In the genomic region with DNA sequence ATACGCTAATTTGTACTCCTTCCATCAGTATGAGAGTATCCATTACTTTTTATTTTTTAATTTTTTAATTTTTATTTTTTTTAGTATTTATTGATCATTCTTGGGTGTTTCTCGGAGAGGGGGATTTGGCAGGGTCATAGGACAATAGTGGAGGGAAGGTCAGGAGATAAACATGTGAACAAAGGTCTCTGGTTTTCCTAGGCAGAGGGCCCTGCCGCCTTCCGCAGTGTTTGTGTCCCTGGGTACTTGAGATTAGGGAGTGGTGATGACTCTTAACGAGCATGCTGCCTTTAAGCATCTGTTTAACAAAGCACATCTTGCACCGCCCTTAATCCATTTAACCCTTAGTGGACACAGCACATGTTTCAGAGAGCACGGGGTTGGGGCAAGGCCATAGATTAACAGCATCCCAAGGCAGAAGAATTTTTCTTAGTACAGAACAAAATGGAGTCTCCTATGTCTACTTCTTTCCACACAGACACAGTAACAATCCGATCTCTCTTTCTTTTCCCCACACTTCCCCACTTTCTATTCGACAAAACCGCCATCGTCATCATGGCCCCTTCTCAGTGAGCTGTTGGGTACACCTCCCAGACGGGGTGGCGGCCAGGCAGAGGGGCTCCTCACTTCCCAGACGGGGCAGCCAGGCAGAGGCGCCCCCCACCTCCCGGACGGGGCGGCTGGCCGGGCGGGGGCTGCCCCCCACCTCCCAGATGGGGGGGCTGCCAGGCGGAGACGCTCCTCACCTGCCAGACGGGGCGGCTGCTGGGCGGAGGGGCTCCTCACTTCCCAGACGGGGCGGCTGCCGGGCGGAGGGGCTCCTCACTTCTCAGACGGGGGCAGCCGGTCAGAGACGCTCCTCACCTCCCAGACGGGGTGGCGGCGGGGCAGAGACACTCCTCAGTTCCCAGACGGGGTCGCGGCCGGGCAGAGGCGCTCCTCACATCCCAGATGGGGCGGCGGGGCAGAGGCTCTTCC, we compare ENCODE assay signal across 1 cellular context.
A peak's percentile ranks its signal among the peaks of the same experiment; 100 is the strongest.
TF ChIP-seq lines count a peak whose summit lies in the region.

No MANE protein-coding gene starts in this region.

TF ChIP-seq in K562, 482 proteins besides CTCF, POLR2A, EP300 and RAD21:
- TF ChIP-seq DPF2 (IDR thresholded peaks at IDR 0.05) (peak; percentile 19; the same call in 1 of the 2 replicates), NFIC (IDR thresholded peaks at IDR 0.05) (peak; percentile 25; the same call in 1 of the 2 replicates), TRIM24 (IDR thresholded peaks at IDR 0.05) (peak; percentile 55 to 62; a peak in 3 of 4 replicates), CBFA2T3 (IDR thresholded peaks at IDR 0.05) (peak; percentile 82), NR2C1 (IDR thresholded peaks at IDR 0.05) (peak; percentile 69), NR2C1 (tag; IDR thresholded peaks at IDR 0.05) (peak; percentile 40; the same call in 1 of the 2 replicates), TAL1 (IDR thresholded peaks at IDR 0.05) (peak; percentile 58; the same call in 1 of the 2 replicates), CC2D1A (IDR thresholded peaks at IDR 0.05) (peak; percentile 56; the same call in 1 of the 2 replicates), KDM1A (IDR thresholded peaks at IDR 0.05) (0 out of 4 replicates have a peak, but pooled peaks of 1 of the 2 experiments have one; percentile 17), ZBTB2 (IDR thresholded peaks at IDR 0.05) (0 out of 2 replicates have a peak, but pooled peaks have one; percentile 29), CBFA2T2 (conservative IDR thresholded peaks at IDR 0.05) (peak; percentile 77), CXXC5 (CRISPR knock-in tag; IDR thresholded peaks at IDR 0.05) (peak; percentile 40; the same call in 1 of the 2 replicates), ZNF592 (IDR thresholded peaks at IDR 0.05) (peak; percentile 69), MAX (CRISPR knock-in tag; IDR thresholded peaks at IDR 0.05) (peak; percentile 75), MTA2 (IDR thresholded peaks at IDR 0.05; ENCODE audit: low read depth) (peak; percentile 8; the same call in 1 of the 2 replicates), HDAC1 (IDR thresholded peaks at IDR 0.05) (peak in 1 of 2 experiments; percentile 37; a peak in 1 of 4 replicates), MNT (conservative IDR thresholded peaks at IDR 0.05) (peak; percentile 27 to 37; a peak in 1 of 4 replicates), CHAMP1 (IDR thresholded peaks at IDR 0.05) (peak; percentile 75; the same call in 1 of the 2 replicates), EP400 (IDR thresholded peaks at IDR 0.05) (0 out of 2 replicates have a peak, but pooled peaks have one; percentile 42), NCOR1 (IDR thresholded peaks at IDR 0.05) (peak; percentile 48; the same call in 1 of the 2 replicates), ARID1B (IDR thresholded peaks at IDR 0.05) (peak; percentile 64), SOX6 (IDR thresholded peaks at IDR 0.05) (peak; percentile 56; the same call in 1 of the 2 replicates), DMBX1 (CRISPR knock-in tag; IDR thresholded peaks at IDR 0.05; ENCODE audit: borderline replicate concordance) (peak; percentile 70; the same call in 1 of the 2 replicates), SMARCA4 (IDR thresholded peaks at IDR 0.05) (peak; percentile 31; the same call in 1 of the 2 replicates)
- TF ChIP-seq, protein P1, sequence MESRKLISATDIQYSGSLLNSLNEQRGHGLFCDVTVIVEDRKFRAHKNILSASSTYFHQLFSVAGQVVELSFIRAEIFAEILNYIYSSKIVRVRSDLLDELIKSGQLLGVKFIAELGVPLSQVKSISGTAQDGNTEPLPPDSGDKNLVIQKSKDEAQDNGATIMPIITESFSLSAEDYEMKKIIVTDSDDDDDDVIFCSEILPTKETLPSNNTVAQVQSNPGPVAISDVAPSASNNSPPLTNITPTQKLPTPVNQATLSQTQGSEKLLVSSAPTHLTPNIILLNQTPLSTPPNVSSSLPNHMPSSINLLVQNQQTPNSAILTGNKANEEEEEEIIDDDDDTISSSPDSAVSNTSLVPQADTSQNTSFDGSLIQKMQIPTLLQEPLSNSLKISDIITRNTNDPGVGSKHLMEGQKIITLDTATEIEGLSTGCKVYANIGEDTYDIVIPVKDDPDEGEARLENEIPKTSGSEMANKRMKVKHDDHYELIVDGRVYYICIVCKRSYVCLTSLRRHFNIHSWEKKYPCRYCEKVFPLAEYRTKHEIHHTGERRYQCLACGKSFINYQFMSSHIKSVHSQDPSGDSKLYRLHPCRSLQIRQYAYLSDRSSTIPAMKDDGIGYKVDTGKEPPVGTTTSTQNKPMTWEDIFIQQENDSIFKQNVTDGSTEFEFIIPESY (CRISPR knock-in tag; IDR thresholded peaks at IDR 0.05), result peak; percentile 86
